21 cellular contexts compared by ENCODE assay signal in genomic region chr13:112934075-112934474, GRCh38. TPM values are rescaled to one million over a fixed set of nuclear protein-coding genes. Genes with fewer than 3 reads are reported as not detected.
DNase-seq lines count a peak whose midpoint lies in the region; ATAC-seq and TF ChIP-seq lines count a peak whose summit lies in the region.
"Had no signal": no experiment of that assay in that cellular context is flagged by ENCODE, and none has a peak within 500 bp of the region (broad histone marks: within the 10 kb centered on the region; RNA-seq: fewer than 3 reads in every experiment).

No MANE protein-coding gene starts in this region.

- H3K4ac ChIP-seq in neuronal stem cell (ENCODE audit: low read length): no peak overlapping the region

- no peak for ATAC-seq in HG03039 (IDR thresholded peaks at IDR 0.05; ENCODE audit: unreplicated experiment)
- ATAC-seq: K562 had no signal

- no peak overlapping the region for H2BK15ac ChIP-seq in neuronal stem cell (ENCODE audit: low read length)

- DNase-seq in BE2C (peak; percentile 59), H7 (peak; percentile 57), choroid plexus epithelial cell (ENCODE audit: low read depth) (peak; percentile 39), neuronal stem cell (ENCODE audit: low spot score) (no peak), T-helper 1 cell (no peak), vagina (ENCODE audit: extremely low spot score in 2 of 2) (no peak)
- no peak for DNase-seq in activated T-cell treated with anti-CD3 and anti-CD28 coated beads, Interleukin-2, amount 50 U/mL, for 1 hour
- DNase-seq: 8988T; CD4-positive, alpha-beta memory T cell; COR-L47; GF-D8; Kasumi-1; NCI-H1105; NCI-H1436 treated with DMSO at 0.1 percent for 48 hours; NCI-H1930; NCI-H2107; NCI-H524; NCI-H774 had no signal

- no peak overlapping the region for H4K8ac ChIP-seq in neuronal stem cell (ENCODE audit: low read depth, low read length)

- peak overlapping the region; percentile 50 for H3K9ac ChIP-seq in neuronal stem cell (ENCODE audit: low read depth, low read length, poor library complexity)

- peak overlapping the region; percentile 13 for H3K18ac ChIP-seq in neuronal stem cell (ENCODE audit: low read length)

- H2AK5ac ChIP-seq in neuronal stem cell (ENCODE audit: low read depth, low read length): no peak overlapping the region

- intact Hi-C loops in vagina (cut with DNase I): no loop called here

- TF ChIP-seq CTCF in BE2C (IDR thresholded peaks at IDR 0.05; ENCODE audit: low read depth, low read length): no peak
- no peak for TF ChIP-seq CTCF in choroid plexus epithelial cell (conservative IDR thresholded peaks at IDR 0.05; ENCODE audit: low read depth, low read length)
- no peak for TF ChIP-seq CTCF in vagina (IDR thresholded peaks at IDR 0.05)

- peaks cover 3% of the 10 kb centered on the region for H3K79me1 ChIP-seq in neuronal stem cell (ENCODE audit: low read depth, low read length)

- H3K36me3 ChIP-seq in BE2C (no peaks in the 10 kb centered on the region), H7 (replicated peaks; ENCODE audit: control insufficient read depth, insufficient read depth, low read length) (no peaks in the 10 kb centered on the region), neuronal stem cell (replicated peaks in 1 of 2; ENCODE audit: control insufficient read depth in 2 of 2, insufficient read depth in 2 of 2, low read length in 2 of 2) (no peaks in the 10 kb centered on the region), vagina (no peaks in the 10 kb centered on the region)

- no peak overlapping the region for H2AFZ ChIP-seq in neuronal stem cell (ENCODE audit: low read length)

- H2BK5ac ChIP-seq in neuronal stem cell (ENCODE audit: low read length): no peak overlapping the region

- H3K4me1 ChIP-seq in BE2C: peaks cover 8% of the 10 kb centered on the region
- peaks cover 6% of the 10 kb centered on the region in 2 donors for H3K4me1 ChIP-seq in neuronal stem cell (ENCODE audit: control insufficient read depth in 2 of 2, insufficient read depth in 1 of 2, low read depth in 1 of 2, low read length in 2 of 2)
- H3K4me1 ChIP-seq in vagina: peaks cover 9% of the 10 kb centered on the region

- H2BK12ac ChIP-seq in neuronal stem cell (ENCODE audit: low read length): no peak overlapping the region

- H3K14ac ChIP-seq in neuronal stem cell (ENCODE audit: low read length): no peak overlapping the region

- peak overlapping the region; percentile 34 for H3K23ac ChIP-seq in neuronal stem cell (ENCODE audit: low read depth, low read length, poor library complexity)

- no peak overlapping the region for H3K4me2 ChIP-seq in neuronal stem cell (ENCODE audit: insufficient read depth, low read length, poor library complexity, severe bottlenecking)

- no CpG with 5 or more reads among the region's 6 CpGs for WGBS in neuronal stem cell (ENCODE audit: extremely low coverage in 2 of 2, insufficient read length in 2 of 2, insufficient replicate concordance in 1 of 2), 2 donors

- H3K27ac ChIP-seq in neuronal stem cell (replicated peaks; ENCODE audit: low read length) (no peak overlapping the region), vagina (no peak overlapping the region)

- no peak overlapping the region for H4K91ac ChIP-seq in neuronal stem cell (ENCODE audit: low read depth, low read length, poor library complexity)

- H3K4me3 ChIP-seq in BE2C (ENCODE audit: low read depth, low read length) (no peak overlapping the region), H7 (ENCODE audit: insufficient read depth, low read depth, low read length) (no peak overlapping the region), choroid plexus epithelial cell (ENCODE audit: low read depth, low read length) (no peak overlapping the region), neuronal stem cell (ENCODE audit: low read length in 2 of 2) (no peak overlapping the region), vagina (no peak overlapping the region)
- H3K4me3 ChIP-seq: K562 had no signal

- H3K27me3 ChIP-seq in BE2C (no peaks in the 10 kb centered on the region), H7 (ENCODE audit: control insufficient read depth, insufficient read depth, low read length) (no peaks in the 10 kb centered on the region), neuronal stem cell (ENCODE audit: control insufficient read depth in 3 of 3, insufficient read depth in 3 of 3, low read depth in 1 of 3, low read length in 3 of 3) (no peaks in the 10 kb centered on the region), vagina (no peaks in the 10 kb centered on the region)

- H3K9me3 ChIP-seq in BE2C: no peaks in the 10 kb centered on the region
- H3K9me3 ChIP-seq in neuronal stem cell (replicated peaks in 1 of 2; ENCODE audit: control insufficient read depth in 2 of 2, insufficient read depth in 1 of 2, low read depth in 1 of 2, low read length in 2 of 2): peaks cover 2 to 4% of the 10 kb centered on the region in 2 donors
- H3K9me3 ChIP-seq in vagina: no peaks in the 10 kb centered on the region

- no peak overlapping the region for H2BK120ac ChIP-seq in neuronal stem cell (ENCODE audit: low read depth, low read length)

- no peak for TF ChIP-seq POLR2A in vagina (IDR thresholded peaks at IDR 0.05)

RNA-seq across cellular contexts. Expression of gene MCF2L, which starts 34.9 kb away (rescaled TPM):
- polyA plus RNA-seq in BE2C (2012; ENCODE audit: insufficient read depth, insufficient read length, low read depth): 35.5 TPM
- 21.2 and 21.3 TPM in 2 replicates for total RNA-seq in H7 (2014; rRNA removed; shearing (Covaris generic))
- 20.8 TPM for polyA plus RNA-seq in neuronal stem cell (2013, experiment 1 of 2)
- polyA plus RNA-seq in neuronal stem cell (2013, experiment 2 of 2): 20.3 TPM
- total RNA-seq in vagina: 45.4 TPM
- total RNA-seq: M059J had no signal

Comparison
In these comparisons a context has a peak if more than half of its experiments do, and no peak if none do; other contexts are left out.
1. DNase-seq: peak in BE2C (single experiment), H7 (single experiment) and choroid plexus epithelial cell (single experiment); none in neuronal stem cell (single experiment), activated T-cell treated with anti-CD3 and anti-CD28 coated beads, Interleukin-2, amount 50 U/mL, for 1 hour (single experiment), T-helper 1 cell (0 of 5) and vagina (0 of 2).